8 cellular contexts compared by ENCODE assay signal in the genomic region with DNA sequence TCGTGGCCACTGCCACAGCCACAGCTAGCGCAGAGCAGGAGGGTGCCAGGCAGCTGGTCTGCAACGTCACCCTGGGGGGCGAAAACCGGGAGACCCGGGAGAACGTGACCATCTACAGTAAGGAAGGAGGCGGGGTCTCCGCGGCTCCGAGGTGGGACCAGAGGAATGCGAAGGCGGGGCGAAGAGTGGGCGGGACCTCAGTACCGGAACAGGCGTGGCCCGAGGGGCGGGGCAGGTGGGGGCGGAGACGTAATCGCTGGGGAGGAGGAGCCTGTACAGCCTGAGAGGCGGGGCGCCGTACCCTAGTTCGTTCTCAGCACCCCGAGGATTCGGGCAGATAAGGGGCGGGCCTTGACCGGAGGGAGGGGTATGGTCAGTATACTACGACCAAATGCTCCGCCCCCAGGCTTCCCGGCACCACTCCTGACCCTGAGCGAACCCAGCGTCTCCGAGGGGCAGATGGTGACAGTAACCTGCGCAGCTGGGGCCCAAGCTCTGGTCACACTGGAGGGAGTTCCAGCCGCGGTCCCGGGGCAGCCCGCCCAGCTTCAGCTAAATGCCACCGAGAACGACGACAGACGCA. TPM values are rescaled to one million over a fixed set of nuclear protein-coding genes. Genes with fewer than 3 reads are reported as not detected.
DNase-seq lines count a peak whose midpoint lies in the region; ATAC-seq and TF ChIP-seq lines count a peak whose summit lies in the region.

No MANE protein-coding gene starts in this region.

- H3K4me3 Mint-ChIP-seq in activated T-cell treated with anti-CD3 and anti-CD28 coated beads, Interleukin-2, amount 50 U/mL, for 72 hours: peak overlapping the region; percentile 83 to 91

- H4K20me1 ChIP-seq in DOHH2 (ENCODE audit: control insufficient read depth, insufficient read depth, low read depth, low read length): no peaks in the 10 kb centered on the region

- ATAC-seq in HG02798 (IDR thresholded peaks at IDR 0.05; ENCODE audit: poor library complexity, unreplicated experiment): peak; percentile 53
- peak; percentile 66 to 68 for ATAC-seq in activated T-cell treated with anti-CD3 and anti-CD28 coated beads, Interleukin-2, amount 50 U/mL, for 72 hours (replicated peaks in 1 of 2)
- ATAC-seq in GM21528 (IDR thresholded peaks at IDR 0.05; ENCODE audit: low FRiP score, unreplicated experiment): no peak

- peaks cover 27% of the 10 kb centered on the region for H3K27me3 ChIP-seq in DOHH2 (ENCODE audit: control insufficient read depth, low read length)
- peaks cover 95% of the 10 kb centered on the region for H3K27me3 ChIP-seq in NT2/D1 (ENCODE audit: insufficient read depth, insufficient read length)
- H3K27me3 ChIP-seq in neuron (ENCODE audit: insufficient read depth, low read length): peaks cover 49% of the 10 kb centered on the region
- peaks cover 6 to 98% of the 10 kb centered on the region in 2 donors for H3K27me3 ChIP-seq in tibial artery

- no peak for TF ChIP-seq CTCF in DOHH2 (IDR thresholded peaks at IDR 0.05; ENCODE audit: low read depth, low read length, poor library complexity, severe bottlenecking)
- TF ChIP-seq CTCF in fibroblast of the aortic adventitia (IDR thresholded peaks at IDR 0.05; ENCODE audit: insufficient read depth, low read length): no peak
- no peak for TF ChIP-seq CTCF in tibial artery (IDR thresholded peaks at IDR 0.05)

- H3K27ac Mint-ChIP-seq in activated T-cell treated with anti-CD3 and anti-CD28 coated beads, Interleukin-2, amount 50 U/mL, for 72 hours: no peak overlapping the region

- H3K9ac ChIP-seq in NT2/D1 (ENCODE audit: insufficient read length, low read depth): peak overlapping the region; percentile 72

- no peaks in the 10 kb centered on the region for H3K79me2 ChIP-seq in DOHH2 (ENCODE audit: control insufficient read depth, low read length)

- DNase-seq in NT2/D1 (ENCODE audit: low read depth, low spot score): peak; percentile 83
- peak; percentile 88 to 92 for DNase-seq in activated T-cell treated with anti-CD3 and anti-CD28 coated beads, Interleukin-2, amount 50 U/mL, for 72 hours
- peak; percentile 25 for DNase-seq in fibroblast of the aortic adventitia (ENCODE audit: low read depth)
- peak; percentile 71 to 82 for DNase-seq in tibial artery

- peaks cover 77% of the 10 kb centered on the region for H3K27me3 Mint-ChIP-seq in activated T-cell treated with anti-CD3 and anti-CD28 coated beads, Interleukin-2, amount 50 U/mL, for 72 hours (ENCODE audit: low read depth)

- peaks cover 65% of the 10 kb centered on the region for H3K4me1 Mint-ChIP-seq in activated T-cell treated with anti-CD3 and anti-CD28 coated beads, Interleukin-2, amount 50 U/mL, for 72 hours (ENCODE audit: low read depth)

- peak overlapping the region; percentile 65 for H2AFZ ChIP-seq in neuron (ENCODE audit: low read depth, low read length)

- no peaks in the 10 kb centered on the region; the same call in 1 of the 2 replicates for H3K36me3 ChIP-seq in DOHH2 (ENCODE audit: control insufficient read depth, low read length)
- H3K36me3 ChIP-seq in NT2/D1 (ENCODE audit: insufficient read depth, insufficient read length, low read length): no peaks in the 10 kb centered on the region
- no peaks in the 10 kb centered on the region for H3K36me3 ChIP-seq in neuron (ENCODE audit: insufficient read depth, low read length)
- no peaks in the 10 kb centered on the region for H3K36me3 ChIP-seq in tibial artery

- H3K9me3 ChIP-seq in DOHH2 (ENCODE audit: control insufficient read depth, insufficient read depth, low read length) (no peaks in the 10 kb centered on the region), NT2/D1 (ENCODE audit: insufficient read depth, low read length) (no peaks in the 10 kb centered on the region), neuron (ENCODE audit: low read length) (peaks cover 5% of the 10 kb centered on the region), tibial artery (no peaks in the 10 kb centered on the region)

- H3K27ac ChIP-seq in DOHH2 (ENCODE audit: low read depth, low read length) (no peak overlapping the region), tibial artery (no peak overlapping the region)

- no peaks in the 10 kb centered on the region for H3K9me3 Mint-ChIP-seq in activated T-cell treated with anti-CD3 and anti-CD28 coated beads, Interleukin-2, amount 50 U/mL, for 72 hours

- intact Hi-C loops in tibial artery (cut with DNase I; ENCODE audit: low total_unique reads): no loop called here

- H3K4me3 ChIP-seq in DOHH2 (ENCODE audit: low read length) (peak overlapping the region; percentile 81), NT2/D1 (ENCODE audit: insufficient read length, low read depth) (peak overlapping the region; percentile 51), fibroblast of the aortic adventitia (ENCODE audit: low read depth, low read length) (peak overlapping the region; percentile 53), neuron (ENCODE audit: low read length) (peak overlapping the region; percentile 50), tibial artery (peak overlapping the region; percentile 32 to 40)

- peaks cover 68% of the 10 kb centered on the region for H3K4me1 ChIP-seq in DOHH2 (ENCODE audit: control insufficient read depth, low read length)
- H3K4me1 ChIP-seq in NT2/D1 (ENCODE audit: insufficient read depth, insufficient read length): peaks cover 53% of the 10 kb centered on the region
- peaks cover 36% of the 10 kb centered on the region for H3K4me1 ChIP-seq in neuron (ENCODE audit: insufficient read depth, low read length)
- peaks cover 0 to 72% (median 61%) of the 10 kb centered on the region in 4 donors for H3K4me1 ChIP-seq in tibial artery

- H3K9me2 ChIP-seq in DOHH2 (replicated peaks; ENCODE audit: control insufficient read depth, low read length): no peaks in the 10 kb centered on the region

- H3F3A ChIP-seq in DOHH2 (ENCODE audit: control insufficient read depth, insufficient read depth): no peaks in the 10 kb centered on the region

- peaks cover 0 to 2% of the 10 kb centered on the region in 2 donors for H3K36me3 Mint-ChIP-seq in activated T-cell treated with anti-CD3 and anti-CD28 coated beads, Interleukin-2, amount 50 U/mL, for 72 hours (ENCODE audit: insufficient read depth in 2 of 2)

- peak overlapping the region; percentile 95 for H3K4me2 ChIP-seq in DOHH2 (ENCODE audit: low read length)

RNA-seq across cellular contexts. Expression of gene ICAM5, which starts 2.5 kb away (rescaled TPM):
- 1 to 10 TPM; 3.1 to 3.8 TPM for total RNA-seq in activated T-cell treated with anti-CD3 and anti-CD28 coated beads, Interleukin-2, amount 50 U/mL, for 72 hours
- 1.2 and 4.4 TPM in 2 replicates for total RNA-seq in fibroblast of the aortic adventitia (ENCODE audit: low replicate concordance)

RNA-seq across cellular contexts. Expression of gene ICAM4, which starts 5.5 kb away (rescaled TPM):
- 1 to 10 TPM; 1.5 to 1.9 TPM for total RNA-seq in activated T-cell treated with anti-CD3 and anti-CD28 coated beads, Interleukin-2, amount 50 U/mL, for 72 hours
- total RNA-seq in fibroblast of the aortic adventitia (ENCODE audit: low replicate concordance): 0.27 and 0.98 TPM in 2 replicates

RNA-seq across cellular contexts. Expression of gene ZGLP1, which starts 17.3 kb away (rescaled TPM):
- total RNA-seq in activated T-cell treated with anti-CD3 and anti-CD28 coated beads, Interleukin-2, amount 50 U/mL, for 72 hours: 1 to 10 TPM; 5.9 TPM
- 0.16 and 0.63 TPM in 2 replicates for total RNA-seq in fibroblast of the aortic adventitia (ENCODE audit: low replicate concordance)

RNA-seq across cellular contexts. Expression of gene ICAM1, which starts 21.4 kb away (rescaled TPM):
- 10 to 100 TPM; 20.7 to 40.1 TPM for total RNA-seq in activated T-cell treated with anti-CD3 and anti-CD28 coated beads, Interleukin-2, amount 50 U/mL, for 72 hours
- total RNA-seq in fibroblast of the aortic adventitia (ENCODE audit: low replicate concordance): 6.5 and 45.7 TPM in 2 replicates

RNA-seq across cellular contexts. Expression of gene FDX2, which starts 23.5 kb away (rescaled TPM):
- 10 to 100 TPM; 13.0 to 16.3 TPM for total RNA-seq in activated T-cell treated with anti-CD3 and anti-CD28 coated beads, Interleukin-2, amount 50 U/mL, for 72 hours
- 15.1 and 97.6 TPM in 2 replicates for total RNA-seq in fibroblast of the aortic adventitia (ENCODE audit: low replicate concordance)

Comparison
In these comparisons a context has a peak if more than half of its experiments do, and no peak if none do; other contexts are left out.
1. DNase-seq: peak in every context shown above with its lines; median percentile 90 in activated T-cell treated with anti-CD3 and anti-CD28 coated beads, Interleukin-2, amount 50 U/mL, for 72 hours; 83 in NT2/D1; 76 in tibial artery; 25 in fibroblast of the aortic adventitia.